Comparison of ENCODE assay signal across 1 cellular context in the genomic region with DNA sequence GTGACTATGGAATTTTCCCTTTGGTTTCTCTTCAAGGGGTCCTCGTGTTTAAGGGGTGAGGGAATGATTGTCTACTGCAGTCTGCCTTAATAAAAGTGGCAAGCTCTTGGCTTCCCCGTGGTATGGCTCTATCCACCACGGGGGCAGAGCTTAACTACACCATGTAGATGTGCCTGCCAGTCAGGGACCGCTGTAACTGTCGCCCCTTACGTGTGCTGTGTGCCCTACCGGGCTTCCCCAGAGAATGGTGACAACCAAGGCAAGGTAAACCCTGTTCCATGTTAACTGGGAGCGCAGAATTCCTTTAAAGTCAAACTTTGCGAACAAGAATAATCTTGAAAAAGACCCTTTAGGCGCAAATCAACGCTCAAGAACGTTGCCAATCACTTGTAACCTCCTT.
TF ChIP-seq lines count a peak whose summit lies in the region.

No MANE protein-coding gene starts in this region.

TF ChIP-seq in HEK293, 187 proteins besides CTCF, POLR2A, EP300 and RAD21 (continued from another document):
- TF ChIP-seq, protein P1, sequence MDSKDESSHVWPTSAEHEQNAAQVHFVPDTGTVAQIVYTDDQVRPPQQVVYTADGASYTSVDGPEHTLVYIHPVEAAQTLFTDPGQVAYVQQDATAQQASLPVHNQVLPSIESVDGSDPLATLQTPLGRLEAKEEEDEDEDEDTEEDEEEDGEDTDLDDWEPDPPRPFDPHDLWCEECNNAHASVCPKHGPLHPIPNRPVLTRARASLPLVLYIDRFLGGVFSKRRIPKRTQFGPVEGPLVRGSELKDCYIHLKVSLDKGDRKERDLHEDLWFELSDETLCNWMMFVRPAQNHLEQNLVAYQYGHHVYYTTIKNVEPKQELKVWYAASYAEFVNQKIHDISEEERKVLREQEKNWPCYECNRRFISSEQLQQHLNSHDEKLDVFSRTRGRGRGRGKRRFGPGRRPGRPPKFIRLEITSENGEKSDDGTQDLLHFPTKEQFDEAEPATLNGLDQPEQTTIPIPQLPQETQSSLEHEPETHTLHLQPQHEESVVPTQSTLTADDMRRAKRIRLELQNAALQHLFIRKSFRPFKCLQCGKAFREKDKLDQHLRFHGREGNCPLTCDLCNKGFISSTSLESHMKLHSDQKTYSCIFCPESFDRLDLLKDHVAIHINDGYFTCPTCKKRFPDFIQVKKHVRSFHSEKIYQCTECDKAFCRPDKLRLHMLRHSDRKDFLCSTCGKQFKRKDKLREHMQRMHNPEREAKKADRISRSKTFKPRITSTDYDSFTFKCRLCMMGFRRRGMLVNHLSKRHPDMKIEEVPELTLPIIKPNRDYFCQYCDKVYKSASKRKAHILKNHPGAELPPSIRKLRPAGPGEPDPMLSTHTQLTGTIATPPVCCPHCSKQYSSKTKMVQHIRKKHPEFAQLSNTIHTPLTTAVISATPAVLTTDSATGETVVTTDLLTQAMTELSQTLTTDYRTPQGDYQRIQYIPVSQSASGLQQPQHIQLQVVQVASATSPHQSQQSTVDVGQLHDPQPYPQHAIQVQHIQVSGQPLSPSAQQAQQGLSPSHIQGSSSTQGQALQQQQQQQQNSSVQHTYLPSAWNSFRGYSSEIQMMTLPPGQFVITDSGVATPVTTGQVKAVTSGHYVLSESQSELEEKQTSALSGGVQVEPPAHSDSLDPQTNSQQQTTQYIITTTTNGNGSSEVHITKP (tag by site-specific recombination; IDR thresholded peaks at IDR 0.05): 0 out of 2 replicates have a peak, but pooled peaks have one; percentile 19
